ENCODE assay signal across 19 cellular contexts in genomic region chr2:152500336-152500735, GRCh38.
DNase-seq lines count a peak whose midpoint lies in the region; ATAC-seq, FAIRE-seq and TF ChIP-seq lines count a peak whose summit lies in the region.
"Had no signal": no experiment of that assay in that cellular context is flagged by ENCODE, and none has a peak within 500 bp of the region (broad histone marks: within the 10 kb centered on the region; RNA-seq: fewer than 3 reads in every experiment).

No MANE protein-coding gene starts in this region.

- H3K36me3 ChIP-seq in adrenal gland (replicated peaks in 1 of 2) (no peaks in the 10 kb centered on the region), kidney (ENCODE audit: control insufficient read depth in 1 of 2, insufficient read depth in 2 of 2, low read length in 2 of 2) (no peaks in the 10 kb centered on the region), smooth muscle cell (ENCODE audit: low read depth) (no peaks in the 10 kb centered on the region)

- H3K4me3 ChIP-seq in adrenal gland (no peak overlapping the region), kidney (ENCODE audit: low read length in 2 of 2) (peak overlapping the region in 1 of 2 donors; percentile 3), smooth muscle cell (no peak overlapping the region)

- no peak overlapping the region for H2AFZ ChIP-seq in smooth muscle cell (ENCODE audit: low read depth)

- H3K4me3 Mint-ChIP-seq in T-helper 17 cell = no peak overlapping the region
- H3K4me3 Mint-ChIP-seq: activated CD8-positive, alpha-beta T cell treated with anti-CD3 and anti-CD28 coated beads for 36 hours had no signal

- peaks cover 5% of the 10 kb centered on the region for H3F3A ChIP-seq in smooth muscle cell (ENCODE audit: low read depth)

- no peaks in the 10 kb centered on the region for H3K36me3 Mint-ChIP-seq in T-helper 17 cell (ENCODE audit: low read depth)

- WGBS in adrenal gland, 4 donors = 70 to 85% (median 81%) methylated on average over 11 to 12 of the region's 12 CpGs
- 79% methylated on average over 12 of the region's 12 CpGs for WGBS in smooth muscle cell (ENCODE audit: low lambda C conversion rate)

- FAIRE-seq in kidney (lab: Jason Lieb, UNC) = no peak
- FAIRE-seq: GM12878, GM19239, small intestine, TTC549 had no signal

- no peak for TF ChIP-seq POLR2A in adrenal gland (IDR thresholded peaks at IDR 0.05)

- DNase-seq in adrenal gland (no peak), kidney (no peak), smooth muscle cell (lab: John Stamatoyannopoulos, UW; ENCODE audit: unreplicated experiment) (no peak), T-helper 1 cell (no peak), T-helper 17 cell (no peak)
- DNase-seq in stimulated activated CD4-positive, alpha-beta T cell treated with anti-CD3 and anti-CD28 coated beads, Interleukin-12 subunit alpha, Interleukin-12 subunit beta, amount 100 ng/mL, for 4 hours = no peak
- DNase-seq: activated CD8-positive, alpha-beta T cell treated with anti-CD3 and anti-CD28 coated beads for 36 hours; activated gamma-delta T cell; DND-41; naive thymus-derived CD4-positive, alpha-beta T cell; NCI-H1930; SIG-M5 had no signal

- peaks cover 5% of the 10 kb centered on the region for H4K20me1 ChIP-seq in smooth muscle cell (ENCODE audit: low read depth)

- H3K4me1 Mint-ChIP-seq in T-helper 17 cell = no peaks in the 10 kb centered on the region

- H3K27me3 ChIP-seq in adrenal gland (no peaks in the 10 kb centered on the region), smooth muscle cell (ENCODE audit: low read depth) (no peaks in the 10 kb centered on the region)

- H3K79me2 ChIP-seq in smooth muscle cell (ENCODE audit: low read depth) = peaks cover 85% of the 10 kb centered on the region

- no peak overlapping the region for H3K9ac ChIP-seq in kidney (ENCODE audit: low read length in 2 of 2)
- H3K9ac ChIP-seq in smooth muscle cell (ENCODE audit: low read depth) = no peak overlapping the region

- H3K4me1 ChIP-seq in adrenal gland (replicated peaks in 1 of 2) (peaks cover 42 to 52% of the 10 kb centered on the region in 2 donors), kidney (ENCODE audit: control insufficient read depth in 1 of 2, insufficient read depth in 1 of 2, low read depth in 1 of 2, low read length in 2 of 2) (peaks cover 5 to 20% of the 10 kb centered on the region in 2 donors), smooth muscle cell (ENCODE audit: low read depth) (peaks cover 21% of the 10 kb centered on the region)

- intact Hi-C loops in adrenal gland (cut with DNase I) = no loop called here
- intact Hi-C loops in kidney (cut with DNase I) = no loop called here

- peaks cover 48% of the 10 kb centered on the region for H3K27me3 Mint-ChIP-seq in T-helper 17 cell

- H3K27ac ChIP-seq in adrenal gland = peak overlapping the region; percentile 57 to 86 (median 72)
- H3K27ac ChIP-seq in kidney (ENCODE audit: low read depth in 2 of 2, low read length in 2 of 2) = peak overlapping the region; percentile 9 to 47
- H3K27ac ChIP-seq in smooth muscle cell (ENCODE audit: low read depth) = no peak overlapping the region
- H3K27ac ChIP-seq: HL-60 had no signal

- H3K27ac Mint-ChIP-seq in T-helper 17 cell = no peak overlapping the region
- H3K27ac Mint-ChIP-seq: activated CD8-positive, alpha-beta T cell treated with anti-CD3 and anti-CD28 coated beads for 36 hours; naive thymus-derived CD4-positive, alpha-beta T cell had no signal

- ATAC-seq in GM19023 (IDR thresholded peaks at IDR 0.05; ENCODE audit: unreplicated experiment) (peak; percentile 11), HG03457 (IDR thresholded peaks at IDR 0.05; ENCODE audit: unreplicated experiment) (no peak), T-helper 17 cell (no peak)
- ATAC-seq: activated CD8-positive, alpha-beta T cell treated with anti-CD3 and anti-CD28 coated beads for 36 hours; naive thymus-derived CD4-positive, alpha-beta T cell had no signal

- no peak for TF ChIP-seq CTCF in adrenal gland (IDR thresholded peaks at IDR 0.05)
- no peak for TF ChIP-seq CTCF in kidney (IDR thresholded peaks at IDR 0.05; ENCODE audit: borderline replicate concordance, extremely low read depth, insufficient read depth)
- no peak for TF ChIP-seq CTCF in smooth muscle cell (IDR thresholded peaks at IDR 0.05; ENCODE audit: borderline replicate concordance, insufficient read depth, poor library complexity, severe bottlenecking)

- H3K4me2 ChIP-seq in smooth muscle cell = peak overlapping the region; percentile 62

- H3K9me3 ChIP-seq in adrenal gland (replicated peaks in 1 of 3) (no peaks in the 10 kb centered on the region), kidney (ENCODE audit: control insufficient read depth in 1 of 2, low read length in 2 of 2) (no peaks in the 10 kb centered on the region), smooth muscle cell (replicated peaks; ENCODE audit: low read depth) (no peaks in the 10 kb centered on the region), T-helper 17 cell (ENCODE audit: control insufficient read depth, low read length, poor library complexity, severe bottlenecking) (no peaks in the 10 kb centered on the region)
